Comparison of ENCODE assay signal across 17 cellular contexts in the genomic region with DNA sequence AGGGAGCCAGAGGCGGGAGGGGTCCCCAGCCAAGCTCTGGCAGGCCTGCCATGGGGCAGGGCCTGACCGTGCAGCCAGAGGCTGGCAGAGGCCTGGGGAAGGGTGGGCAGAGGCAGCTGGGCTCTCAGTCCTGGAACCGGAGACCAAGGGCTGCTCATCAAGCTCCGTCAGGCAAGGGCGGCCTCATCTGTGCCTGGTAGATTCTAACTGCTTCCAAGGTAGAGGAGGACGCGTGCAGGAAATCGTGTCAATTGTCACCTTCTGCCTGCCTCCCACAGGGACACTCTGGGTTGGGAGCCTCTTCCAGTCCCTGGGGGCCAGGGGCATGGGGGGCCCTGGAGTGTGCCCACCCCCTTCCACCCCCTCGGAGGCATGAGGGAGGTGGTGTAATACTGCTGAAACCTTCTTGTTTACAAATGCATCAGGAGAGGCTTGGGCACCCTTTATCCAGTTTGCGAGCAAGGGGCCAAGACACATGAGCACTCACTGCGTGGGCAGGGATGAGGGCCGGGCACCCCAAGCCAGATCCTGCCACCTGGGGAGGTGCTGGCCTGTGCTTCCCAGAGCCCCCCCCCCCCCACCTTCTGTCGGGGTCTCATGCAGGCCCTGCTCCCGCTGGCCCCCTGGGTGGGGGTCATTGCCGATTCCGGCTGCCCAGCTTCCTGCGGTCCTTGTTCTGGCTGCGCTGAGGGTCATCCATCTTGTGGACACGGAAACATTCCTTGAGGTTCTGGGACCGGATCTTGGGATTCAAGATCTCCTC. TPM values are rescaled to one million over a fixed set of nuclear protein-coding genes. Genes with fewer than 3 reads are reported as not detected.
A peak's percentile ranks its signal among the peaks of the same experiment; 100 is the strongest.
DNase-seq lines count a peak whose midpoint lies in the region; ATAC-seq, FAIRE-seq and TF ChIP-seq lines count a peak whose summit lies in the region.
"Had no signal": no experiment of that assay in that cellular context is flagged by ENCODE, and none has a peak within 500 bp of the region (broad histone marks: within the 10 kb centered on the region; RNA-seq: fewer than 3 reads in every experiment).

No MANE protein-coding gene starts in this region.

- no peak for TF ChIP-seq POLR2A in HepG2 (IDR thresholded peaks at IDR 0.05; ENCODE audit: insufficient read depth in 1 of 2, low read depth in 2 of 2, low read length in 2 of 2)
- TF ChIP-seq POLR2A in right lobe of liver (IDR thresholded peaks at IDR 0.05), result no peak

- no peak for ATAC-seq in HepG2
- no peak for ATAC-seq in right lobe of liver
- no peak for ATAC-seq in GM21723 (IDR thresholded peaks at IDR 0.05; ENCODE audit: unreplicated experiment)

- no peak overlapping the region for H3K27ac Mint-ChIP-seq in neural crest cell (ENCODE audit: unreplicated experiment)
- H3K27ac Mint-ChIP-seq: CD8-positive, alpha-beta memory T cell; H9 had no signal

- H3K4me2 ChIP-seq in HepG2 (ENCODE audit: low read depth, low read length), result peak overlapping the region; percentile 74; the same call in 1 of the 2 replicates
- H3K4me2 ChIP-seq: BLaER1 had no signal

- POLR2A ChIA-PET in HepG2 (lab: Yijun Ruan, JAX), result interaction anchor here (1.8 to 5.3 kb wide), 2 partner anchors 18 to 23 kb away, joined by 6 to 35 read pairs; no protein-coding TSS in a partner anchor

- peaks cover 64% of the 10 kb centered on the region for H3K4me1 ChIP-seq in HepG2 (ENCODE audit: insufficient read depth, low read length)
- peaks cover 0 to 16% (median 4%) of the 10 kb centered on the region in 4 donors for H3K4me1 ChIP-seq in right lobe of liver

- intact Hi-C loops in HepG2 (cut with micrococcal nuclease; ENCODE audit: unreplicated experiment), result no loop called here
- intact Hi-C loops in right lobe of liver (cut with DNase I), result no loop called here

- H3K27ac ChIP-seq in HepG2 (ENCODE audit: extremely low read length, insufficient read depth, low read length) (peak overlapping the region; percentile 18), right lobe of liver (no peak overlapping the region), cingulate gyrus (ENCODE audit: low read depth, low read length) (peak overlapping the region; percentile 39)
- H3K27ac ChIP-seq: BLaER1, Peyer's patch had no signal

- H3K9me3 Mint-ChIP-seq in neural crest cell, result no peaks in the 10 kb centered on the region
- H3K9me3 Mint-ChIP-seq: CD8-positive, alpha-beta memory T cell; H9 had no signal

- H3K27me3 Mint-ChIP-seq in neural crest cell (ENCODE audit: low read depth), result peaks cover 41% of the 10 kb centered on the region

- no peak overlapping the region for H3K4me3 ChIP-seq in HepG2 (replicated peaks in 1 of 3; ENCODE audit: insufficient read depth in 1 of 3, low read depth in 2 of 3, low read length in 3 of 3)
- H3K4me3 ChIP-seq in right lobe of liver, result no peak overlapping the region
- H3K4me3 ChIP-seq: BLaER1, Peyer's patch had no signal

- no peak for TF ChIP-seq CTCF in HepG2 (CRISPR knock-in tag; IDR thresholded peaks at IDR 0.05)
- no peak for TF ChIP-seq CTCF in right lobe of liver (IDR thresholded peaks at IDR 0.05)
- TF ChIP-seq CTCF in neural crest cell (conservative IDR thresholded peaks at IDR 0.05), result no peak
- TF ChIP-seq CTCF in D721Med (IDR thresholded peaks at IDR 0.05; ENCODE audit: insufficient read depth, missing control alignments), result no peak

- H3K4me1 Mint-ChIP-seq in neural crest cell, result peaks cover 9% of the 10 kb centered on the region

- H3K4me3 Mint-ChIP-seq in neural crest cell, result peak overlapping the region; percentile 51
- H3K4me3 Mint-ChIP-seq: H9 had no signal

- FAIRE-seq in HepG2 (lab: Jason Lieb, UNC) (no peak), D721Med (lab: Jason Lieb, UNC) (no peak)

- no peak overlapping the region for H3K9ac ChIP-seq in HepG2 (ENCODE audit: insufficient read depth, low read depth, low read length)
- H3K9ac ChIP-seq: BLaER1 had no signal

- CTCF ChIA-PET in HepG2 (lab: Yijun Ruan, JAX; ENCODE audit: low intra/inter-chr PET ratio, low total read pairs), result no interaction called here

- H3K27me3 ChIP-seq in HepG2 (ENCODE audit: control insufficient read depth in 1 of 2, insufficient read depth in 2 of 2, low read length in 2 of 2), result no peaks in the 10 kb centered on the region
- H3K27me3 ChIP-seq in right lobe of liver, result no peaks in the 10 kb centered on the region
- H3K27me3 ChIP-seq: Peyer's patch had no signal

- DNase-seq in HepG2 (ENCODE audit: low spot score), result no peak
- no peak for DNase-seq in right lobe of liver
- no peak for DNase-seq in neural crest cell (ENCODE audit: low read depth, low spot score)
- DNase-seq in UCSD-AML1 (lab: John Stamatoyannopoulos, UW; ENCODE audit: unreplicated experiment), result no peak
- no peak for DNase-seq in kidney glomerular epithelial cell (lab: John Stamatoyannopoulos, UW)
- no peak for DNase-seq in D721Med (ENCODE audit: insufficient read length, low spot score)
- DNase-seq: H9, MV-4-11, NCI-H1417 treated with DMSO at 0.1 percent for 48 hours, NCI-H2029 treated with DMSO at 0.1 percent for 48 hours, NCI-H510A, NCI-H82, Peyer's patch had no signal

- H3K79me2 ChIP-seq in HepG2 (ENCODE audit: insufficient read depth, low read length), result peaks cover 44% of the 10 kb centered on the region

- no peaks in the 10 kb centered on the region for H3K9me3 ChIP-seq in HepG2 (ENCODE audit: low read length)
- H3K9me3 ChIP-seq in right lobe of liver, result no peaks in the 10 kb centered on the region
- H3K9me3 ChIP-seq: BLaER1, Peyer's patch had no signal

- H2AFZ ChIP-seq in HepG2 (ENCODE audit: low read length), result no peak overlapping the region

- peaks cover 3% of the 10 kb centered on the region; the same call in 1 of the 2 replicates for H4K20me1 ChIP-seq in HepG2 (ENCODE audit: insufficient read depth, low read length)

- WGBS in HepG2 (ENCODE audit: low lambda C conversion rate), result 95% methylated on average over 17 of the region's 20 CpGs
- WGBS in right lobe of liver (ENCODE audit: insufficient coverage, low coverage, low lambda C conversion rate, missing lambda C conversion rate), result 82% methylated on average over 5 of the region's 20 CpGs

- TF ChIP-seq EP300 in HepG2 (IDR thresholded peaks at IDR 0.05; ENCODE audit: low read depth in 2 of 2, low read length in 2 of 2), result no peak
- TF ChIP-seq EP300 in HepG2 (CRISPR knock-in tag; IDR thresholded peaks at IDR 0.05; ENCODE audit: borderline replicate concordance), result no peak

- H3K36me3 Mint-ChIP-seq in neural crest cell (ENCODE audit: low read depth), result no peaks in the 10 kb centered on the region
- H3K36me3 Mint-ChIP-seq: CD8-positive, alpha-beta memory T cell had no signal

- in situ Hi-C loops in HepG2 (cut with HindIII; ENCODE audit: extremely low pct_ligation_motif_present, low pct_unique_long_range_greater_than_20kb), result no loop called here

- no peak for TF ChIP-seq RAD21 in HepG2 (CRISPR knock-in tag; IDR thresholded peaks at IDR 0.05)

- peaks cover 0 to 37% of the 10 kb centered on the region in 2 experiments; a peak in 3 of 5 replicates for H3K36me3 ChIP-seq in HepG2 (replicated peaks in 1 of 2; ENCODE audit: control insufficient read depth in 1 of 2, insufficient read depth in 2 of 2, low read length in 2 of 2)
- H3K36me3 ChIP-seq in right lobe of liver, result no peaks in the 10 kb centered on the region
- H3K36me3 ChIP-seq: BLaER1 had no signal

- no TSS peak for BruUV-seq in HepG2 (replicated peaks; lab: Mats Ljungman, UMichigan)

TF ChIP-seq in HepG2, 621 proteins besides CTCF, POLR2A, EP300 and RAD21 (continues in another document):
- TF ChIP-seq, protein P1, sequence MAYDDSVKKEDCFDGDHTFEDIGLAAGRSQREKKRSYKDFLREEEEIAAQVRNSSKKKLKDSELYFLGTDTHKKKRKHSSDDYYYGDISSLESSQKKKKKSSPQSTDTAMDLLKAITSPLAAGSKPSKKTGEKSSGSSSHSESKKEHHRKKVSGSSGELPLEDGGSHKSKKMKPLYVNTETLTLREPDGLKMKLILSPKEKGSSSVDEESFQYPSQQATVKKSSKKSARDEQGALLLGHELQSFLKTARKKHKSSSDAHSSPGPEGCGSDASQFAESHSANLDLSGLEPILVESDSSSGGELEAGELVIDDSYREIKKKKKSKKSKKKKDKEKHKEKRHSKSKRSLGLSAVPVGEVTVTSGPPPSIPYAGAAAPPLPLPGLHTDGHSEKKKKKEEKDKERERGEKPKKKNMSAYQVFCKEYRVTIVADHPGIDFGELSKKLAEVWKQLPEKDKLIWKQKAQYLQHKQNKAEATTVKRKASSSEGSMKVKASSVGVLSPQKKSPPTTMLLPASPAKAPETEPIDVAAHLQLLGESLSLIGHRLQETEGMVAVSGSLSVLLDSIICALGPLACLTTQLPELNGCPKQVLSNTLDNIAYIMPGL (CRISPR knock-in tag; IDR thresholded peaks at IDR 0.05; ENCODE audit: borderline replicate concordance in 1 of 2, low read depth in 1 of 2), result no peak
- TF ChIP-seq ZNF543 (CRISPR knock-in tag; IDR thresholded peaks at IDR 0.05) (no peak), MBNL3 (CRISPR knock-in tag; conservative IDR thresholded peaks at IDR 0.05) (no peak), AKAP8 (CRISPR knock-in tag; IDR thresholded peaks at IDR 0.05) (peak; percentile 18; the same call in 1 of the 2 replicates), ZC3H4 (CRISPR knock-in tag; IDR thresholded peaks at IDR 0.05; ENCODE audit: borderline replicate concordance) (peak; percentile 76; the same call in 1 of the 2 replicates)

RNA-seq across cellular contexts. Expression of a gene that starts 9.0 kb away (rescaled TPM):
- total RNA-seq in HepG2 (2016; rRNA removed; fragmentation: Illumina TruSeq; extraction: Trizol), result 48.5 and 86.1 TPM in 2 replicates
- 64.6 and 82.7 TPM in 2 replicates for total RNA-seq in HepG2 (2016; cell fraction: cytosol; rRNA removed; fragmentation: Illumina TruSeq; extraction: Trizol; ENCODE audit: low read depth)
- total RNA-seq in HepG2 (2016; cell fraction: insoluble cytoplasmic fraction; rRNA removed; fragmentation: Illumina TruSeq; extraction: Trizol), result 52.1 and 76.7 TPM in 2 replicates
- 71.1 and 75.3 TPM in 2 replicates for total RNA-seq in HepG2 (2016; cell fraction: membrane; rRNA removed; fragmentation: Illumina TruSeq; extraction: Trizol)
- total RNA-seq in HepG2 (2016; cell fraction: nucleus; rRNA removed; fragmentation: Illumina TruSeq; extraction: Trizol), result 47.7 and 55.5 TPM in 2 replicates
- 59.1 and 62.9 TPM in 2 replicates for polyA plus RNA-seq in HepG2 (2011; rRNA removed)
- 45.6 and 94.4 TPM in 2 replicates for polyA plus RNA-seq in HepG2 (2011; cell fraction: cytosol; rRNA removed)
- polyA plus RNA-seq in HepG2 (2011; cell fraction: nucleus; rRNA removed), result 87.4 and 124 TPM in 2 replicates
- 42.0 and 51.4 TPM in 2 replicates for polyA plus RNA-seq in HepG2 (2012)
- polyA plus RNA-seq in HepG2 (2016; cell fraction: cytosol; fragmentation: Illumina TruSeq; extraction: Trizol; ENCODE audit: low read depth), result 125 and 134 TPM in 2 replicates
- 60.9 and 75.2 TPM in 2 replicates for polyA plus RNA-seq in HepG2 (2016; cell fraction: insoluble cytoplasmic fraction; fragmentation: Illumina TruSeq; extraction: Trizol; ENCODE audit: low read depth)
- 102 and 104 TPM in 2 replicates for polyA plus RNA-seq in HepG2 (2016; cell fraction: membrane; fragmentation: Illumina TruSeq; extraction: Trizol; ENCODE audit: low read depth)
- polyA plus RNA-seq in HepG2 (2016; cell fraction: nucleus; fragmentation: Illumina TruSeq; extraction: Trizol; ENCODE audit: insufficient read depth, low read depth), result 136 and 150 TPM in 2 replicates
- 5.3 and 89.5 TPM in 2 replicates for polyA minus RNA-seq in HepG2 (2011; rRNA and poly(A)+ RNA removed; ENCODE audit: low replicate concordance)
- polyA minus RNA-seq in HepG2 (2011; cell fraction: cytosol; rRNA and poly(A)+ RNA removed), result 57.5 and 73.7 TPM in 2 replicates
- polyA minus RNA-seq in HepG2 (2011; cell fraction: nucleus; rRNA and poly(A)+ RNA removed), result 27.3 and 30.6 TPM in 2 replicates
- 10 to 100 TPM in 3 of 6 experiments, 1 to 10 TPM in 3; 2.0 to 14.5 (median 9.1) TPM for total RNA-seq in right lobe of liver
- 2.8 and 3.0 TPM in 2 replicates for total RNA-seq in neural crest cell
- polyA plus RNA-seq: CD8-positive, alpha-beta memory T cell had no signal

Comparison
In these comparisons a context has a peak if more than half of its experiments do, and no peak if none do; other contexts are left out.
1. H3K27ac ChIP-seq: peak in HepG2 (single experiment) and cingulate gyrus (single experiment); none in right lobe of liver (0 of 3).